Comparison of ENCODE assay signal across 9 cellular contexts in genomic region chr2:29014811-29015414, GRCh38. TPM values are rescaled to one million over a fixed set of nuclear protein-coding genes. Genes with fewer than 3 reads are reported as not detected.
DNase-seq lines count a peak whose midpoint lies in the region; ATAC-seq and TF ChIP-seq lines count a peak whose summit lies in the region.
"Had no signal": no experiment of that assay in that cellular context is flagged by ENCODE, and none has a peak within 500 bp of the region (broad histone marks: within the 10 kb centered on the region; RNA-seq: fewer than 3 reads in every experiment).

No MANE protein-coding gene starts in this region.

- DNase-seq in NOMO-1 treated with DMSO at 0.1 percent for 48 hours (lab: John Stamatoyannopoulos, UW; ENCODE audit: unreplicated experiment) (peak; percentile 73), kidney glomerular epithelial cell (lab: John Stamatoyannopoulos, UW) (peak; percentile 79), lower leg skin (ENCODE audit: low spot score in 2 of 2) (no peak), NCI-H748 treated with DMSO at 0.1 percent for 48 hours (lab: John Stamatoyannopoulos, UW) (no peak), globus pallidus (ENCODE audit: low spot score) (no peak)
- peak; percentile 54 for DNase-seq in activated T-helper 9 cell treated with anti-CD3 and anti-CD28 coated beads, Interleukin-2, amount 50 U/mL, for 16 hours (ENCODE audit: low read depth)
- peak; percentile 43 for DNase-seq in stimulated activated CD8-positive, alpha-beta memory T cell treated with anti-CD3 and anti-CD28 coated beads, Interleukin-7, amount 100 ng/mL, for 24 hours (ENCODE audit: low read depth)
- DNase-seq: pancreas had no signal

- no peak for TF ChIP-seq CTCF in lower leg skin (IDR thresholded peaks at IDR 0.05)

- ATAC-seq in GM18861 (IDR thresholded peaks at IDR 0.05; ENCODE audit: unreplicated experiment), result peak; percentile 47

- TF ChIP-seq POLR2A in lower leg skin (IDR thresholded peaks at IDR 0.05), result no peak

- 68 to 78% methylated on average over 13 of the region's 13 CpGs for WGBS in lower leg skin, 2 donors

- intact Hi-C loops in lower leg skin (cut with DNase I; ENCODE audit: low total_unique reads), result no loop called here

- H3K4me3 ChIP-seq in lower leg skin (ENCODE audit: low read depth, poor library complexity, severe bottlenecking), result no peak overlapping the region
- H3K4me3 ChIP-seq: pancreas had no signal

RNA-seq across cellular contexts. Expression of gene TOGARAM2, which starts 33.8 kb away (rescaled TPM):
- total RNA-seq in lower leg skin, result 1 to 10 TPM in 3 of 4 donors, under 1 TPM in 1; 0.17 to 5.1 (median 1.7) TPM

RNA-seq across cellular contexts. Expression of gene PCARE, which starts 59.4 kb away (rescaled TPM):
- total RNA-seq in lower leg skin, result under 1 TPM in 2 of 4 donors, not detected in 2; 0.02 to 0.13 TPM

Comparison
In these comparisons a context has a peak if more than half of its experiments do, and no peak if none do; other contexts are left out.
1. DNase-seq: peak in NOMO-1 treated with DMSO at 0.1 percent for 48 hours (single experiment), activated T-helper 9 cell treated with anti-CD3 and anti-CD28 coated beads, Interleukin-2, amount 50 U/mL, for 16 hours (single experiment), kidney glomerular epithelial cell (single experiment) and stimulated activated CD8-positive, alpha-beta memory T cell treated with anti-CD3 and anti-CD28 coated beads, Interleukin-7, amount 100 ng/mL, for 24 hours (single experiment); none in lower leg skin (0 of 2), NCI-H748 treated with DMSO at 0.1 percent for 48 hours (single experiment) and globus pallidus (single experiment).